8 cellular contexts compared by ENCODE assay signal in the genomic region with DNA sequence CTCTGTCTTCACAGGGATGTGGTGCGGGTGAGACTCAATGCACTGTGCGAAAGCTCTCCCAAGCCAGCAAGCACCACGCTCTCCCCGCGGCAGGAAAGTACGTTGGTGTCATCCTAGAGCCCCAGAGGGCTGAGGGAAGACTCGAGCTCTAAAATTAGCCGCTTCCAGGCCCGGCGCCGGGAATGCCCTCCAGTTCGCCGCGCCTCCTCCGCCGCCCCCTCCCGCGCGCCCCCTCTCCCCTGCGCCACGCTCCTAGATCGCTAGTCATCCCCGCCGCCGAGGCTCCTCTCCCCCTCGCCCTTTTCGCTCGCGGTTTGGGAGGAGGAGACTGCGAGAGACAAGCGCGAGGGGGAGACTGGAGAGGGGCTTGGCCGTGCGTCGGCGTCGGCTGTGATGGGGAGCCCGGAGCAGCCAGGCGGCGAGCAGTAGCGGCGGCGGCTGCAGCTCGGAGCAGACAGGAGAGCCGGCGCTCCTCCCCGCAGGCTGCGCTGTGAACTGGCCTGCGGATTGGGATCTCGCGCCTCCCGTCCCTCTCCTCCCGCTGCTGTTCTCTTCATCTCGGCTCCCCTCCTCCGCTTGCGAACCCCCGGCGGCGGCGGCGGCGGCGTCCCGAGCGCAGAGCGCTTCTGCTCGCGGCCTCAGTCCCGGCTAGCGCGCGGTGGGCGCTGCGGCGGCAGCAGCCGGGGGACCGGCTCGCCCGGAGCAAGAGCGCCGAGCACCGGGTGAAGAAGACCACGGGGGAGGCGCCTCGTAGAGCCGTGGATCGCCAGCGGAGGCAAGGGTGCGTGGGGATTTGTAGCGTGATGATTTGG. TPM values are rescaled to one million over a fixed set of nuclear protein-coding genes. Genes with fewer than 3 reads are reported as not detected.
A peak's percentile ranks its signal among the peaks of the same experiment; 100 is the strongest.
DNase-seq lines count a peak whose midpoint lies in the region; ATAC-seq, FAIRE-seq and TF ChIP-seq lines count a peak whose summit lies in the region.

A gene (plus strand): TSS at position 425 of the 812 bp plus-strand sequence. CDS start 127,295 bp downstream, outside the sequence.

- H3K27ac Mint-ChIP-seq in stimulated activated naive CD8-positive, alpha-beta T cell treated with anti-CD3 and anti-CD28 coated beads, Interleukin-15, amount 100 ng/mL, for 72 hours, result no peak within 1 kb of the TSS

- WGBS in prostate gland, result under 1% methylated on average over 81 of the region's 90 CpGs

- no peak within 1 kb of the TSS for H2AFZ ChIP-seq in OCI-LY7 (ENCODE audit: low read length)

- H3K4me3 ChIP-seq in SJSA1 (peak within 1 kb of the TSS; percentile 25), cardiac muscle cell (peak within 1 kb of the TSS; percentile 56), prostate gland (peak within 1 kb of the TSS; percentile 33 to 35), OCI-LY7 (ENCODE audit: low read depth, low read length, poor library complexity, severe bottlenecking) (no peak within 1 kb of the TSS)

- intact Hi-C loops in prostate gland (cut with DNase I), result loop anchor here (5.0 to 10.0 kb wide), 5 partner anchors 110 to 643 kb away; no protein-coding TSS in a partner anchor
- intact Hi-C loops in OCI-LY7 (cut with micrococcal nuclease; ENCODE audit: unreplicated experiment), result no loop called here

- H3K27ac ChIP-seq in SJSA1 (no peak within 1 kb of the TSS), cardiac muscle cell (no peak within 1 kb of the TSS), prostate gland (peak within 1 kb of the TSS; percentile 30 to 50), OCI-LY7 (ENCODE audit: low read depth, low read length, poor library complexity, severe bottlenecking) (no peak within 1 kb of the TSS)

- H4K20me1 ChIP-seq in OCI-LY7 (ENCODE audit: insufficient read depth, low read length), result no peaks in the 10 kb centered on the region

- BruUV-seq in OCI-LY7 (replicated peaks; lab: Mats Ljungman, UMichigan), result no TSS peak

- no peaks in the 10 kb centered on the region for H3K9me2 ChIP-seq in OCI-LY7 (ENCODE audit: insufficient read depth, low read length)

- CTCF ChIA-PET in OCI-LY7 (lab: Charles Lee; ENCODE audit: unreplicated experiment), result no interaction called here

- H3K27me3 Mint-ChIP-seq in stimulated activated naive CD8-positive, alpha-beta T cell treated with anti-CD3 and anti-CD28 coated beads, Interleukin-15, amount 100 ng/mL, for 72 hours, result peaks cover 74% of the 10 kb centered on the region

- no peaks in the 10 kb centered on the region for H3K36me3 ChIP-seq in SJSA1
- H3K36me3 ChIP-seq in cardiac muscle cell, result no peaks in the 10 kb centered on the region
- no peaks in the 10 kb centered on the region for H3K36me3 ChIP-seq in prostate gland
- H3K36me3 ChIP-seq in OCI-LY7 (ENCODE audit: insufficient read depth, low read length), result no peaks in the 10 kb centered on the region

- H3K9me3 ChIP-seq in SJSA1 (replicated peaks) (no peaks in the 10 kb centered on the region), cardiac muscle cell (ENCODE audit: low read depth) (no peaks in the 10 kb centered on the region), prostate gland (no peaks in the 10 kb centered on the region), OCI-LY7 (ENCODE audit: low read length) (no peaks in the 10 kb centered on the region)

- H3K4me1 ChIP-seq in SJSA1 (replicated peaks), result peaks cover 10% of the 10 kb centered on the region; the same call in 1 of the 2 replicates
- peaks cover 3% of the 10 kb centered on the region for H3K4me1 ChIP-seq in cardiac muscle cell (ENCODE audit: low read depth)
- H3K4me1 ChIP-seq in prostate gland (replicated peaks), result no peaks in the 10 kb centered on the region
- H3K4me1 ChIP-seq in OCI-LY7 (ENCODE audit: insufficient read depth, low read length, poor library complexity, severe bottlenecking), result no peaks in the 10 kb centered on the region

- peaks cover 25% of the 10 kb centered on the region for H3K27me3 ChIP-seq in SJSA1 (replicated peaks)
- peaks cover 49% of the 10 kb centered on the region for H3K27me3 ChIP-seq in cardiac muscle cell
- peaks cover 17% of the 10 kb centered on the region for H3K27me3 ChIP-seq in prostate gland (replicated peaks; ENCODE audit: insufficient read depth)

- peaks cover 6% of the 10 kb centered on the region for H3K4me1 Mint-ChIP-seq in stimulated activated naive CD8-positive, alpha-beta T cell treated with anti-CD3 and anti-CD28 coated beads, Interleukin-15, amount 100 ng/mL, for 72 hours

- POLR2A ChIA-PET in OCI-LY7 (lab: Charles Lee), result no interaction called here

- peaks cover 0 to 6% of the 10 kb centered on the region in 2 donors for H3K9me3 Mint-ChIP-seq in stimulated activated naive CD8-positive, alpha-beta T cell treated with anti-CD3 and anti-CD28 coated beads, Interleukin-15, amount 100 ng/mL, for 72 hours

- no peak for ATAC-seq in stimulated activated naive CD8-positive, alpha-beta T cell treated with anti-CD3 and anti-CD28 coated beads, Interleukin-15, amount 100 ng/mL, for 72 hours

- H3K4me3 Mint-ChIP-seq in stimulated activated naive CD8-positive, alpha-beta T cell treated with anti-CD3 and anti-CD28 coated beads, Interleukin-15, amount 100 ng/mL, for 72 hours, result no peak within 1 kb of the TSS

- no peak for TF ChIP-seq CTCF in cardiac muscle cell (IDR thresholded peaks at IDR 0.05; ENCODE audit: low read depth, low read length)
- TF ChIP-seq CTCF in prostate gland (IDR thresholded peaks at IDR 0.05), result no peak
- TF ChIP-seq CTCF in OCI-LY7 (conservative IDR thresholded peaks at IDR 0.05; ENCODE audit: low read length), result no peak

- DNase-seq in HCEC 1CT (peak; percentile 22), SJSA1 (ENCODE audit: low read depth in 1 of 2, low spot score in 2 of 2) (peak in 1 of 2 experiments; percentile 32), cardiac muscle cell (ENCODE audit: low read depth in 1 of 2, low spot score in 1 of 2) (peak; percentile 66 to 80), prostate gland (ENCODE audit: low spot score) (no peak), RCC 7860 (ENCODE audit: low spot score) (no peak), T-helper 1 cell (no peak), OCI-LY7 (ENCODE audit: low spot score) (no peak)
- DNase-seq in stimulated activated naive CD8-positive, alpha-beta T cell treated with anti-CD3 and anti-CD28 coated beads, Interleukin-15, amount 100 ng/mL, for 72 hours, result no peak

- no peak within 1 kb of the TSS for H3K4me2 ChIP-seq in OCI-LY7 (ENCODE audit: low read length)

- no peak for TF ChIP-seq POLR2A in prostate gland (IDR thresholded peaks at IDR 0.05)

- no peaks in the 10 kb centered on the region for H3K79me2 ChIP-seq in OCI-LY7 (ENCODE audit: insufficient read depth, low read depth, low read length)

- no peak for FAIRE-seq in RCC 7860 (lab: Jason Lieb, UNC)

RNA-seq across cellular contexts. Expression of the gene that starts here (rescaled TPM):
- total RNA-seq in SJSA1 (2014; rRNA removed; shearing (Covaris generic)), result 0.16 and 0.32 TPM in 2 replicates
- total RNA-seq in cardiac muscle cell, result 3.4 and 3.5 TPM in 2 replicates
- polyA plus RNA-seq in cardiac muscle cell, result 1.1 TPM in 2 replicates
- 10 to 100 TPM in 1 of 2 donors, 1 to 10 TPM in 1; 9.6 to 14.4 TPM for total RNA-seq in prostate gland
- total RNA-seq in OCI-LY7 (2014; rRNA removed; shearing (Covaris generic)), result not detected in 2 replicates
- total RNA-seq in OCI-LY7 (2022), result not detected in 2 replicates

Comparison
In these comparisons a context has a peak if more than half of its experiments do, and no peak if none do; other contexts are left out.
1. DNase-seq: peak in HCEC 1CT (single experiment) and cardiac muscle cell (2 of 2); none in prostate gland (single experiment), stimulated activated naive CD8-positive, alpha-beta T cell treated with anti-CD3 and anti-CD28 coated beads, Interleukin-15, amount 100 ng/mL, for 72 hours (0 of 2), RCC 7860 (single experiment), T-helper 1 cell (0 of 5) and OCI-LY7 (single experiment).
2. H3K27ac ChIP-seq: peak in prostate gland (2 of 2); none in SJSA1 (single experiment), cardiac muscle cell (single experiment) and OCI-LY7 (single experiment).